In genomic region chr1:45004281-45004920, GRCh38 we compare ENCODE assay signal across 15 cellular contexts. TPM values are rescaled to one million over a fixed set of nuclear protein-coding genes. Genes with fewer than 3 reads are reported as not detected.
DNase-seq lines count a peak whose midpoint lies in the region; ATAC-seq and TF ChIP-seq lines count a peak whose summit lies in the region.
"Had no signal": no experiment of that assay in that cellular context is flagged by ENCODE, and none has a peak within 500 bp of the region (broad histone marks: within the 10 kb centered on the region; RNA-seq: fewer than 3 reads in every experiment).

No MANE protein-coding gene starts in this region.

- no peak overlapping the region for H2AK5ac ChIP-seq in neuronal stem cell (ENCODE audit: low read depth, low read length)

- DNase-seq in activated CD8-positive, alpha-beta T cell treated with anti-CD3 and anti-CD28 coated beads for 36 hours = no peak
- DNase-seq in activated CD8-positive, alpha-beta T cell treated with anti-CD3 and anti-CD28 coated beads, Interleukin-2, amount 10 ng/mL, durations not matched to agents 7 days and 5 days = no peak
- DNase-seq in cardiac septum (ENCODE audit: low spot score) = peak; percentile 51
- DNase-seq in right atrium auricular region (ENCODE audit: low spot score) = no peak
- no peak for DNase-seq in neuronal stem cell (ENCODE audit: low spot score)
- peak; percentile 36 for DNase-seq in upper lobe of right lung
- DNase-seq in activated CD4-positive, alpha-beta T cell treated with anti-CD3 and anti-CD28 coated beads for 48 hours = no peak
- DNase-seq in stimulated activated CD4-positive, alpha-beta T cell treated with anti-CD3 and anti-CD28 coated beads, Interleukin-15, amount 100 ng/mL, for 24 hours = no peak
- DNase-seq: AML-193, DMS53, GF-D8, GOT3, HCEC 1CT had no signal

- POLR2A ChIA-PET in activated CD8-positive, alpha-beta T cell treated with anti-CD3 and anti-CD28 coated beads for 36 hours (lab: Charles Lee) = interaction anchor here (1.5 kb wide), 1 partner anchor 273 kb away, joined by 6 read pairs; the partner anchor contains the start of gene RNU5D-1
- POLR2A ChIA-PET in activated CD8-positive, alpha-beta T cell treated with anti-CD3 and anti-CD28 coated beads, Interleukin-2, amount 10 ng/mL, durations not matched to agents 7 days and 5 days (lab: Charles Lee) = interaction anchor here (0.6 to 1.4 kb wide), 4 partner anchors 204 to 345 kb away, joined by 3 to 4 read pairs (median 3); partner anchors contain the start of genes PLK3 and RNU5D-1

- no peaks in the 10 kb centered on the region for H3K9me3 ChIP-seq in right atrium auricular region
- no peaks in the 10 kb centered on the region for H3K9me3 ChIP-seq in neuronal stem cell (replicated peaks in 1 of 2; ENCODE audit: control insufficient read depth in 2 of 2, insufficient read depth in 1 of 2, low read depth in 1 of 2, low read length in 2 of 2)
- H3K9me3 ChIP-seq in upper lobe of right lung = no peaks in the 10 kb centered on the region
- H3K9me3 ChIP-seq: BLaER1 had no signal

- intact Hi-C loops in activated CD8-positive, alpha-beta T cell treated with anti-CD3 and anti-CD28 coated beads for 36 hours (cut with micrococcal nuclease) = no loop called here
- intact Hi-C loops in cardiac septum (cut with DNase I) = no loop called here
- intact Hi-C loops in upper lobe of right lung (cut with DNase I) = no loop called here

- H3K14ac ChIP-seq in neuronal stem cell (ENCODE audit: low read length) = no peak overlapping the region

- no peak overlapping the region for H3K4me3 Mint-ChIP-seq in activated CD8-positive, alpha-beta T cell treated with anti-CD3 and anti-CD28 coated beads for 36 hours
- H3K4me3 Mint-ChIP-seq in activated CD8-positive, alpha-beta T cell treated with anti-CD3 and anti-CD28 coated beads, Interleukin-2, amount 10 ng/mL, durations not matched to agents 7 days and 5 days = no peak overlapping the region

- CTCF ChIA-PET in activated CD8-positive, alpha-beta T cell treated with anti-CD3 and anti-CD28 coated beads for 36 hours (lab: Charles Lee) = interaction anchor here (0.7 to 0.9 kb wide), 2 partner anchors 10 kb away, joined by 3 to 4 read pairs; no protein-coding TSS in a partner anchor
- CTCF ChIA-PET in activated CD8-positive, alpha-beta T cell treated with anti-CD3 and anti-CD28 coated beads, Interleukin-2, amount 10 ng/mL, durations not matched to agents 7 days and 5 days (lab: Charles Lee) = interaction anchor here (1.0 kb wide), 1 partner anchor 204 kb away, joined by 4 read pairs; the partner anchor contains the start of gene PLK3

- H2BK120ac ChIP-seq in neuronal stem cell (ENCODE audit: low read depth, low read length) = no peak overlapping the region

- H3K4me1 Mint-ChIP-seq in activated CD8-positive, alpha-beta T cell treated with anti-CD3 and anti-CD28 coated beads for 36 hours (ENCODE audit: low read depth) = peaks cover 9% of the 10 kb centered on the region
- peaks cover 9% of the 10 kb centered on the region for H3K4me1 Mint-ChIP-seq in activated CD8-positive, alpha-beta T cell treated with anti-CD3 and anti-CD28 coated beads, Interleukin-2, amount 10 ng/mL, durations not matched to agents 7 days and 5 days (ENCODE audit: low read depth)

- peak overlapping the region; percentile 14 for H3K9ac ChIP-seq in neuronal stem cell (ENCODE audit: low read depth, low read length, poor library complexity)
- H3K9ac ChIP-seq: BLaER1 had no signal

- peaks cover 76% of the 10 kb centered on the region for H3K36me3 ChIP-seq in right atrium auricular region
- H3K36me3 ChIP-seq in neuronal stem cell (replicated peaks in 1 of 2; ENCODE audit: control insufficient read depth in 2 of 2, insufficient read depth in 2 of 2, low read length in 2 of 2) = peaks cover 37 to 74% of the 10 kb centered on the region in 2 donors
- H3K36me3 ChIP-seq in upper lobe of right lung = peaks cover 76% of the 10 kb centered on the region

- H2BK15ac ChIP-seq in neuronal stem cell (ENCODE audit: low read length) = no peak overlapping the region

- no peak overlapping the region for H2AFZ ChIP-seq in neuronal stem cell (ENCODE audit: low read length)

- no peaks in the 10 kb centered on the region for H3K27me3 ChIP-seq in right atrium auricular region
- no peaks in the 10 kb centered on the region for H3K27me3 ChIP-seq in neuronal stem cell (ENCODE audit: control insufficient read depth in 3 of 3, insufficient read depth in 3 of 3, low read depth in 1 of 3, low read length in 3 of 3)
- H3K27me3 ChIP-seq in upper lobe of right lung = no peaks in the 10 kb centered on the region
- H3K27me3 ChIP-seq: BLaER1 had no signal

- H3K4ac ChIP-seq in neuronal stem cell (ENCODE audit: low read length) = no peak overlapping the region

- no peak overlapping the region for H2BK12ac ChIP-seq in neuronal stem cell (ENCODE audit: low read length)

- H3K4me1 ChIP-seq in right atrium auricular region = peaks cover 0 to 2% of the 10 kb centered on the region in 2 donors
- H3K4me1 ChIP-seq in neuronal stem cell (ENCODE audit: control insufficient read depth in 2 of 2, insufficient read depth in 1 of 2, low read depth in 1 of 2, low read length in 2 of 2) = no peaks in the 10 kb centered on the region
- H3K4me1 ChIP-seq in upper lobe of right lung = peaks cover 12% of the 10 kb centered on the region
- H3K4me1 ChIP-seq: BLaER1 had no signal

- H3K27ac ChIP-seq in right atrium auricular region (no peak overlapping the region), neuronal stem cell (replicated peaks; ENCODE audit: low read length) (no peak overlapping the region), upper lobe of right lung (no peak overlapping the region)
- H3K27ac ChIP-seq: 22Rv1, BLaER1 had no signal

- peaks cover 6% of the 10 kb centered on the region for H3K36me3 Mint-ChIP-seq in activated CD8-positive, alpha-beta T cell treated with anti-CD3 and anti-CD28 coated beads for 36 hours (ENCODE audit: low read depth)
- peaks cover 38% of the 10 kb centered on the region for H3K36me3 Mint-ChIP-seq in activated CD8-positive, alpha-beta T cell treated with anti-CD3 and anti-CD28 coated beads, Interleukin-2, amount 10 ng/mL, durations not matched to agents 7 days and 5 days (ENCODE audit: low read depth)

- H3K27me3 Mint-ChIP-seq in activated CD8-positive, alpha-beta T cell treated with anti-CD3 and anti-CD28 coated beads for 36 hours = no peaks in the 10 kb centered on the region
- H3K27me3 Mint-ChIP-seq in activated CD8-positive, alpha-beta T cell treated with anti-CD3 and anti-CD28 coated beads, Interleukin-2, amount 10 ng/mL, durations not matched to agents 7 days and 5 days (ENCODE audit: low read depth) = no peaks in the 10 kb centered on the region

- H3K4me2 ChIP-seq in neuronal stem cell (ENCODE audit: insufficient read depth, low read length, poor library complexity, severe bottlenecking) = no peak overlapping the region
- H3K4me2 ChIP-seq: BLaER1 had no signal

- no CpG with 5 or more reads among the region's 7 CpGs for WGBS in neuronal stem cell (ENCODE audit: extremely low coverage in 2 of 2, insufficient read length in 2 of 2, insufficient replicate concordance in 1 of 2), 2 donors

- H3K9me3 Mint-ChIP-seq in activated CD8-positive, alpha-beta T cell treated with anti-CD3 and anti-CD28 coated beads for 36 hours = no peaks in the 10 kb centered on the region
- H3K9me3 Mint-ChIP-seq in activated CD8-positive, alpha-beta T cell treated with anti-CD3 and anti-CD28 coated beads, Interleukin-2, amount 10 ng/mL, durations not matched to agents 7 days and 5 days (ENCODE audit: insufficient read depth) = no peaks in the 10 kb centered on the region

- H4K91ac ChIP-seq in neuronal stem cell (ENCODE audit: low read depth, low read length, poor library complexity) = no peak overlapping the region

- no peak for ATAC-seq in activated CD8-positive, alpha-beta T cell treated with anti-CD3 and anti-CD28 coated beads for 36 hours
- ATAC-seq in activated CD8-positive, alpha-beta T cell treated with anti-CD3 and anti-CD28 coated beads, Interleukin-2, amount 10 ng/mL, durations not matched to agents 7 days and 5 days = no peak
- ATAC-seq in upper lobe of right lung = no peak

- H3K23ac ChIP-seq in neuronal stem cell (ENCODE audit: low read depth, low read length, poor library complexity) = peak overlapping the region; percentile 50

- H3K4me3 ChIP-seq in right atrium auricular region (no peak overlapping the region), neuronal stem cell (ENCODE audit: low read length in 2 of 2) (peak overlapping the region in 1 of 2 donors; percentile 24), upper lobe of right lung (no peak overlapping the region)
- H3K4me3 ChIP-seq: BLaER1 had no signal

- no peak for TF ChIP-seq CTCF in activated CD8-positive, alpha-beta T cell treated with anti-CD3 and anti-CD28 coated beads for 36 hours (IDR thresholded peaks at IDR 0.05)
- no peak for TF ChIP-seq CTCF in right atrium auricular region (IDR thresholded peaks at IDR 0.05)
- no peak for TF ChIP-seq CTCF in upper lobe of right lung (IDR thresholded peaks at IDR 0.05)

- no peak overlapping the region for H2BK5ac ChIP-seq in neuronal stem cell (ENCODE audit: low read length)

- H4K8ac ChIP-seq in neuronal stem cell (ENCODE audit: low read depth, low read length) = no peak overlapping the region

- no peak overlapping the region for H3K18ac ChIP-seq in neuronal stem cell (ENCODE audit: low read length)

- H3K27ac Mint-ChIP-seq in activated CD8-positive, alpha-beta T cell treated with anti-CD3 and anti-CD28 coated beads for 36 hours = peak overlapping the region; percentile 3
- no peak overlapping the region for H3K27ac Mint-ChIP-seq in activated CD8-positive, alpha-beta T cell treated with anti-CD3 and anti-CD28 coated beads, Interleukin-2, amount 10 ng/mL, durations not matched to agents 7 days and 5 days

- H3K79me1 ChIP-seq in neuronal stem cell (ENCODE audit: low read depth, low read length) = no peaks in the 10 kb centered on the region

RNA-seq across cellular contexts. Expression of gene HECTD3, which starts 6.7 kb away (rescaled TPM):
- 10 to 100 TPM; 16.4 to 16.9 TPM for total RNA-seq in activated CD8-positive, alpha-beta T cell treated with anti-CD3 and anti-CD28 coated beads for 36 hours
- 10 to 100 TPM; 33.5 to 38.6 TPM for total RNA-seq in activated CD8-positive, alpha-beta T cell treated with anti-CD3 and anti-CD28 coated beads, Interleukin-2, amount 10 ng/mL, durations not matched to agents 7 days and 5 days
- 18.4 TPM for total RNA-seq in cardiac septum
- 10 to 100 TPM; 13.0 to 15.6 TPM for total RNA-seq in right atrium auricular region
- polyA plus RNA-seq in neuronal stem cell (2013, experiment 1 of 2) = 14.3 TPM
- 14.3 TPM for polyA plus RNA-seq in neuronal stem cell (2013, experiment 2 of 2)
- total RNA-seq in upper lobe of right lung = 43.6 TPM

RNA-seq across cellular contexts. Expression of gene UROD, which starts 7.7 kb away (rescaled TPM):
- 100 to 1,000 TPM; 109 to 113 TPM for total RNA-seq in activated CD8-positive, alpha-beta T cell treated with anti-CD3 and anti-CD28 coated beads for 36 hours
- 10 to 100 TPM; 74.7 to 76.4 TPM for total RNA-seq in activated CD8-positive, alpha-beta T cell treated with anti-CD3 and anti-CD28 coated beads, Interleukin-2, amount 10 ng/mL, durations not matched to agents 7 days and 5 days
- total RNA-seq in cardiac septum (70.3 TPM), right atrium auricular region (10 to 100 TPM; 56.7 to 63.0 TPM), upper lobe of right lung (51.4 TPM)
- polyA plus RNA-seq in neuronal stem cell (2013, experiment 1 of 2) = 53.9 TPM
- polyA plus RNA-seq in neuronal stem cell (2013, experiment 2 of 2) = 50.6 TPM

RNA-seq across cellular contexts. Expression of gene EIF2B3, which starts 18.0 kb away (rescaled TPM):
- 10 to 100 TPM; 40.5 to 45.3 TPM for total RNA-seq in activated CD8-positive, alpha-beta T cell treated with anti-CD3 and anti-CD28 coated beads for 36 hours
- total RNA-seq in activated CD8-positive, alpha-beta T cell treated with anti-CD3 and anti-CD28 coated beads, Interleukin-2, amount 10 ng/mL, durations not matched to agents 7 days and 5 days = 10 to 100 TPM; 24.6 to 28.8 TPM
- 26.5 TPM for total RNA-seq in cardiac septum
- 10 to 100 TPM; 21.6 to 26.5 TPM for total RNA-seq in right atrium auricular region
- 23.1 TPM for polyA plus RNA-seq in neuronal stem cell (2013, experiment 1 of 2)
- polyA plus RNA-seq in neuronal stem cell (2013, experiment 2 of 2) = 24.6 TPM
- total RNA-seq in upper lobe of right lung = 22.6 TPM

Comparison
In these comparisons a context has a peak if more than half of its experiments do, and no peak if none do; other contexts are left out.
1. DNase-seq: peak in cardiac septum (single experiment) and upper lobe of right lung (single experiment); none in activated CD8-positive, alpha-beta T cell treated with anti-CD3 and anti-CD28 coated beads for 36 hours (single experiment), activated CD8-positive, alpha-beta T cell treated with anti-CD3 and anti-CD28 coated beads, Interleukin-2, amount 10 ng/mL, durations not matched to agents 7 days and 5 days (single experiment), right atrium auricular region (single experiment), neuronal stem cell (single experiment), activated CD4-positive, alpha-beta T cell treated with anti-CD3 and anti-CD28 coated beads for 48 hours (single experiment) and stimulated activated CD4-positive, alpha-beta T cell treated with anti-CD3 and anti-CD28 coated beads, Interleukin-15, amount 100 ng/mL, for 24 hours (single experiment).